Comparison of ENCODE assay signal across 8 cellular contexts in genomic region chr1:206479164-206480125, GRCh38. TPM values are rescaled to one million over a fixed set of nuclear protein-coding genes. Genes with fewer than 3 reads are reported as not detected.
A peak's percentile ranks its signal among the peaks of the same experiment; 100 is the strongest.
DNase-seq lines count a peak whose midpoint lies in the region; ATAC-seq and TF ChIP-seq lines count a peak whose summit lies in the region.

No MANE protein-coding gene starts in this region.

- H3K27me3 ChIP-seq in BLaER1 (no peaks in the 10 kb centered on the region), H7 (ENCODE audit: control insufficient read depth, insufficient read depth, low read length) (no peaks in the 10 kb centered on the region), liver (ENCODE audit: control insufficient read depth in 4 of 4, insufficient read depth in 4 of 4, low read length in 3 of 4) (no peaks in the 10 kb centered on the region)

- H3K9me3 ChIP-seq in BLaER1 (no peaks in the 10 kb centered on the region), liver (ENCODE audit: control insufficient read depth in 4 of 4, low read length in 3 of 4) (no peaks in the 10 kb centered on the region)

- H4K20me1 ChIP-seq in BLaER1 = no peaks in the 10 kb centered on the region

- 80% methylated on average over 14 of the region's 14 CpGs for WGBS in liver

- H3K36me3 ChIP-seq in BLaER1 (peaks cover 73% of the 10 kb centered on the region), H7 (replicated peaks; ENCODE audit: control insufficient read depth, insufficient read depth, low read length) (no peaks in the 10 kb centered on the region), liver (ENCODE audit: control insufficient read depth in 4 of 4, insufficient read depth in 3 of 4, low read depth in 1 of 4, low read length in 3 of 4) (peaks cover 0 to 4% (median 0%) of the 10 kb centered on the region in 4 donors)

- H3K4me1 ChIP-seq in BLaER1 = peaks cover 27% of the 10 kb centered on the region
- H3K4me1 ChIP-seq in liver (ENCODE audit: control insufficient read depth in 4 of 4, insufficient read depth in 4 of 4, low read length in 3 of 4) = no peaks in the 10 kb centered on the region

- peak; percentile 87 for TF ChIP-seq CTCF in choroid plexus epithelial cell (conservative IDR thresholded peaks at IDR 0.05; ENCODE audit: low read depth, low read length)
- peak; percentile 81 for TF ChIP-seq CTCF in liver (IDR thresholded peaks at IDR 0.05; ENCODE audit: low read depth, low read length, missing input control)

- DNase-seq in H7 (peak; percentile 94), NCI-H510A (lab: John Stamatoyannopoulos, UW) (peak; percentile 29), choroid plexus epithelial cell (ENCODE audit: low read depth) (peak; percentile 91)
- peak; percentile 82 for DNase-seq in activated CD4-positive, alpha-beta T cell treated with anti-CD3 and anti-CD28 coated beads for 48 hours
- DNase-seq in stimulated activated CD8-positive, alpha-beta memory T cell treated with anti-CD3 and anti-CD28 coated beads, Interleukin-2, amount 100 ng/mL, for 1 hour (ENCODE audit: low read depth in 2 of 2) = peak; percentile 37 to 39

- ATAC-seq in GM21576 (IDR thresholded peaks at IDR 0.05; ENCODE audit: unreplicated experiment) = no peak

- peak; percentile 81 to 91 for TF ChIP-seq RAD21 in liver (IDR thresholded peaks at IDR 0.05)

- H3K4me2 ChIP-seq in BLaER1 = peak overlapping the region; percentile 57

- H3K9ac ChIP-seq in BLaER1 = 0 out of 2 replicates have a peak overlapping the region, but pooled peaks have one; percentile 7
- H3K9ac ChIP-seq in liver (ENCODE audit: low read depth in 1 of 2, low read length in 2 of 2) = no peak overlapping the region

- no peak overlapping the region for H3K27ac ChIP-seq in BLaER1
- no peak overlapping the region for H3K27ac ChIP-seq in liver (ENCODE audit: low read depth in 1 of 2, low read length in 2 of 2)

- no peak overlapping the region for H3K4me3 ChIP-seq in BLaER1
- H3K4me3 ChIP-seq in H7 (ENCODE audit: insufficient read depth, low read depth, low read length) = no peak overlapping the region
- H3K4me3 ChIP-seq in choroid plexus epithelial cell (ENCODE audit: low read depth, low read length) = no peak overlapping the region
- no peak overlapping the region for H3K4me3 ChIP-seq in liver (ENCODE audit: low read depth in 1 of 3, low read length in 3 of 3)

TF ChIP-seq in liver, 16 proteins besides CTCF, POLR2A, EP300 and RAD21:
- TF ChIP-seq JUND (IDR thresholded peaks at IDR 0.05) = no peak
- no peak for TF ChIP-seq ZBTB33 (IDR thresholded peaks at IDR 0.05)
- TF ChIP-seq FOXA2 (IDR thresholded peaks at IDR 0.05) = no peak
- no peak for TF ChIP-seq FOXA1 (IDR thresholded peaks at IDR 0.05)
- no peak for TF ChIP-seq TAF1 (conservative IDR thresholded peaks at IDR 0.05)
- TF ChIP-seq REST (IDR thresholded peaks at IDR 0.05) = no peak
- no peak for TF ChIP-seq YY1 (IDR thresholded peaks at IDR 0.05)
- TF ChIP-seq MAX (IDR thresholded peaks at IDR 0.05) = no peak
- TF ChIP-seq HNF4G (IDR thresholded peaks at IDR 0.05) = no peak
- TF ChIP-seq RXRA (IDR thresholded peaks at IDR 0.05) = no peak
- TF ChIP-seq HNF4A (conservative IDR thresholded peaks at IDR 0.05) = no peak
- no peak for TF ChIP-seq NR2F2 (IDR thresholded peaks at IDR 0.05)
- no peak for TF ChIP-seq EGR1 (IDR thresholded peaks at IDR 0.05; ENCODE audit: low read depth in 2 of 2)
- no peak for TF ChIP-seq ATF3 (IDR thresholded peaks at IDR 0.05)
- TF ChIP-seq GABPA (IDR thresholded peaks at IDR 0.05 in 1 of 2, conservative IDR thresholded peaks at IDR 0.05 in 1 of 2) = no peak
- no peak for TF ChIP-seq SP1 (IDR thresholded peaks at IDR 0.05)

RNA-seq across cellular contexts. Expression of gene IKBKE, which starts 9.2 kb away (rescaled TPM):
- total RNA-seq in H7 (2014; rRNA removed; shearing (Covaris generic)) = 5.8 and 9.4 TPM in 2 replicates
- 1 to 10 TPM; 2.0 to 3.9 TPM for total RNA-seq in liver
- polyA plus RNA-seq in liver = 1 to 10 TPM in 1 of 2 donors, under 1 TPM in 1; 0.81 to 1.1 TPM

RNA-seq across cellular contexts. Expression of gene RASSF5, which starts 27.9 kb away (rescaled TPM):
- total RNA-seq in H7 (2014; rRNA removed; shearing (Covaris generic)) = 0.24 and 0.70 TPM in 2 replicates
- 10 to 100 TPM in 1 of 2 donors, 1 to 10 TPM in 1; 5.8 to 10.0 TPM for total RNA-seq in liver
- polyA plus RNA-seq in liver = 1 to 10 TPM; 4.8 to 5.2 TPM

Comparison
In these comparisons a context has a peak if more than half of its experiments do, and no peak if none do; other contexts are left out.
1. DNase-seq: peak in every context shown above with its lines; median percentile 94 in H7; 91 in choroid plexus epithelial cell; 82 in activated CD4-positive, alpha-beta T cell treated with anti-CD3 and anti-CD28 coated beads for 48 hours; 38 in stimulated activated CD8-positive, alpha-beta memory T cell treated with anti-CD3 and anti-CD28 coated beads, Interleukin-2, amount 100 ng/mL, for 1 hour; 29 in NCI-H510A.